ENCODE assay signal across 1 cellular context in the genomic region with DNA sequence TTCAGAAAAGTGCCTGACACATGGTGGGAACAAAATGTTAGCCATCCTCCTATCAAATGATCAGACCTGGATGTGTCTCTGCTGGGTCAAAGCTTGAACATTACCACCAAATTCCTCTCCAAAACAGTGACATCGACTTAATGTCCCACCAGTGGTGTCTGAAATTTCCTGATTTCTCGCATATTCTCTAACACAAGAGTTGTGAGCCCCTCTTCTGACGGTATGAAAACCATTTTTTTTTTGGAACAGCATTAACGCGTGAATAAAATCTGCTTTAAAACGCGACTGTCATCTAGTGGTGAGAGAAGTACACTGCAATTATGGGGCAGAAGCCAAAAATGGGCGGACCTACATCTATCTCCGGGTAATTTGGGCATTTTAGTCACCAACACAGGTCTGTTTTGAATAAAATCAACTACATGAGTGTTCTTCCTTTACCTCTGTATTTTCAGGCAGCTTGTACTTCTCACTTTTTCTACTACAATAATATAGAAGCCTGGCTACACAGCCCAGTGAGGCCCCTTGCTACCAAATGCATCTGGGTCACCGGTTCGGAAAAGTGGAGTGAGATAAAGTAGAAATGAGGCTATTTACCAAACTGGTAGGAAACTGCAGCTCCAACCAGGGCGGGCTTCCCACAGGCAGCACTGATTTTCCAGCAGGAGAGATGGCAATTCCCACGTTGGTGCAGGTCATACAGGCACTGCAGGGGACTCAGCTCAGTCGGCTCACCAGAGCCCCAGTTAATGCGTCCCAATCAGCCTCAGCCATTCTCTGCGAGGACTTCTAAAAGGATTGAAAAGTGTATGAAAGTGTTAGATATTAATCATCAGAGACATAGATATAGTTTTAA.
A peak's percentile ranks its signal among the peaks of the same experiment; 100 is the strongest.
TF ChIP-seq lines count a peak whose summit lies in the region.

No MANE protein-coding gene starts in this region.

TF ChIP-seq in HepG2, 621 proteins besides CTCF, POLR2A, EP300 and RAD21 (continued from another document and continues in another):
- TF ChIP-seq REPIN1 (CRISPR knock-in tag; IDR thresholded peaks at IDR 0.05; ENCODE audit: borderline replicate concordance, low read depth), result peak; percentile 54; the same call in 1 of the 2 replicates
- TF ChIP-seq, protein P1, sequence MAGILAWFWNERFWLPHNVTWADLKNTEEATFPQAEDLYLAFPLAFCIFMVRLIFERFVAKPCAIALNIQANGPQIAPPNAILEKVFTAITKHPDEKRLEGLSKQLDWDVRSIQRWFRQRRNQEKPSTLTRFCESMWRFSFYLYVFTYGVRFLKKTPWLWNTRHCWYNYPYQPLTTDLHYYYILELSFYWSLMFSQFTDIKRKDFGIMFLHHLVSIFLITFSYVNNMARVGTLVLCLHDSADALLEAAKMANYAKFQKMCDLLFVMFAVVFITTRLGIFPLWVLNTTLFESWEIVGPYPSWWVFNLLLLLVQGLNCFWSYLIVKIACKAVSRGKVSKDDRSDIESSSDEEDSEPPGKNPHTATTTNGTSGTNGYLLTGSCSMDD (CRISPR knock-in tag; IDR thresholded peaks at IDR 0.05), result no peak
- TF ChIP-seq, protein P2, sequence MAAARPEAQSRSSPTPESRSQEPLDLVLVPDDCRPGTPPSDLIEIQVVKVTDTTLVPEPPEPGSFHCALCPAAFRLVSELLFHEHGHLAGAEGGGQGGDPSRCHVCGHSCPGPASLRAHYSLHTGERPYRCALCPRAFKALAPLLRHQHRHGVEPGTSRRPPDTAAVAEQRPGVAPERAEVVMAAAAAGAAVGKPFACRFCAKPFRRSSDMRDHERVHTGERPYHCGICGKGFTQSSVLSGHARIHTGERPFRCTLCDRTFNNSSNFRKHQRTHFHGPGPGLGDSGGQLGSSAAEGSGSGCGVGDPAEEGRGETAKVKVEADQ (CRISPR knock-in tag; IDR thresholded peaks at IDR 0.05; ENCODE audit: borderline replicate concordance), result 0 out of 2 replicates have a peak, but pooled peaks have one; percentile 33
- TF ChIP-seq TGIF2 (CRISPR knock-in tag; IDR thresholded peaks at IDR 0.05), result 0 out of 2 replicates have a peak, but pooled peaks have one; percentile 25
- TF ChIP-seq, protein P3, sequence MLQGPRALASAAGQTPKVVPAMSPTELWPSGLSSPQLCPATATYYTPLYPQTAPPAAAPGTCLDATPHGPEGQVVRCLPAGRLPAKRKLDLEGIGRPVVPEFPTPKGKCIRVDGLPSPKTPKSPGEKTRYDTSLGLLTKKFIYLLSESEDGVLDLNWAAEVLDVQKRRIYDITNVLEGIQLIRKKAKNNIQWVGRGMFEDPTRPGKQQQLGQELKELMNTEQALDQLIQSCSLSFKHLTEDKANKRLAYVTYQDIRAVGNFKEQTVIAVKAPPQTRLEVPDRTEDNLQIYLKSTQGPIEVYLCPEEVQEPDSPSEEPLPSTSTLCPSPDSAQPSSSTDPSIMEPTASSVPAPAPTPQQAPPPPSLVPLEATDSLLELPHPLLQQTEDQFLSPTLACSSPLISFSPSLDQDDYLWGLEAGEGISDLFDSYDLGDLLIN (CRISPR knock-in tag; IDR thresholded peaks at IDR 0.05; ENCODE audit: borderline replicate concordance), result no peak
- peak; percentile 48; the same call in 1 of the 2 replicates for TF ChIP-seq ZNF331 (CRISPR knock-in tag; IDR thresholded peaks at IDR 0.05)
- TF ChIP-seq NFATC3 (CRISPR knock-in tag; IDR thresholded peaks at IDR 0.05), result 0 out of 2 replicates have a peak, but pooled peaks have one; percentile 12
- TF ChIP-seq, protein P4, sequence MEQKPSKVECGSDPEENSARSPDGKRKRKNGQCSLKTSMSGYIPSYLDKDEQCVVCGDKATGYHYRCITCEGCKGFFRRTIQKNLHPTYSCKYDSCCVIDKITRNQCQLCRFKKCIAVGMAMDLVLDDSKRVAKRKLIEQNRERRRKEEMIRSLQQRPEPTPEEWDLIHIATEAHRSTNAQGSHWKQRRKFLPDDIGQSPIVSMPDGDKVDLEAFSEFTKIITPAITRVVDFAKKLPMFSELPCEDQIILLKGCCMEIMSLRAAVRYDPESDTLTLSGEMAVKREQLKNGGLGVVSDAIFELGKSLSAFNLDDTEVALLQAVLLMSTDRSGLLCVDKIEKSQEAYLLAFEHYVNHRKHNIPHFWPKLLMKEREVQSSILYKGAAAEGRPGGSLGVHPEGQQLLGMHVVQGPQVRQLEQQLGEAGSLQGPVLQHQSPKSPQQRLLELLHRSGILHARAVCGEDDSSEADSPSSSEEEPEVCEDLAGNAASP (CRISPR knock-in tag; IDR thresholded peaks at IDR 0.05; ENCODE audit: borderline replicate concordance), result peak; percentile 36; the same call in 1 of the 2 replicates
- TF ChIP-seq, protein P5, sequence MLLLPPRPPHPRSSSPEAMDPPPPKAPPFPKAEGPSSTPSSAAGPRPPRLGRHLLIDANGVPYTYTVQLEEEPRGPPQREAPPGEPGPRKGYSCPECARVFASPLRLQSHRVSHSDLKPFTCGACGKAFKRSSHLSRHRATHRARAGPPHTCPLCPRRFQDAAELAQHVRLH (CRISPR knock-in tag; IDR thresholded peaks at IDR 0.05; ENCODE audit: borderline replicate concordance, low read depth), result peak; percentile 61; the same call in 1 of the 2 replicates
- TF ChIP-seq, protein P6, sequence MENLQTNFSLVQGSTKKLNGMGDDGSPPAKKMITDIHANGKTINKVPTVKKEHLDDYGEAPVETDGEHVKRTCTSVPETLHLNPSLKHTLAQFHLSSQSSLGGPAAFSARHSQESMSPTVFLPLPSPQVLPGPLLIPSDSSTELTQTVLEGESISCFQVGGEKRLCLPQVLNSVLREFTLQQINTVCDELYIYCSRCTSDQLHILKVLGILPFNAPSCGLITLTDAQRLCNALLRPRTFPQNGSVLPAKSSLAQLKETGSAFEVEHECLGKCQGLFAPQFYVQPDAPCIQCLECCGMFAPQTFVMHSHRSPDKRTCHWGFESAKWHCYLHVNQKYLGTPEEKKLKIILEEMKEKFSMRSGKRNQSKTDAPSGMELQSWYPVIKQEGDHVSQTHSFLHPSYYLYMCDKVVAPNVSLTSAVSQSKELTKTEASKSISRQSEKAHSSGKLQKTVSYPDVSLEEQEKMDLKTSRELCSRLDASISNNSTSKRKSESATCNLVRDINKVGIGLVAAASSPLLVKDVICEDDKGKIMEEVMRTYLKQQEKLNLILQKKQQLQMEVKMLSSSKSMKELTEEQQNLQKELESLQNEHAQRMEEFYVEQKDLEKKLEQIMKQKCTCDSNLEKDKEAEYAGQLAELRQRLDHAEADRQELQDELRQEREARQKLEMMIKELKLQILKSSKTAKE (CRISPR knock-in tag; IDR thresholded peaks at IDR 0.05; ENCODE audit: borderline replicate concordance), result no peak
- peak; percentile 70; the same call in 1 of the 2 replicates for TF ChIP-seq ZNF24 (IDR thresholded peaks at IDR 0.05)
- TF ChIP-seq ZNF136 (CRISPR knock-in tag; IDR thresholded peaks at IDR 0.05; ENCODE audit: low read depth), result 0 out of 2 replicates have a peak, but pooled peaks have one; percentile 55
- 0 out of 2 replicates have a peak, but pooled peaks have one; percentile 27 for TF ChIP-seq ZNF652 (CRISPR knock-in tag; IDR thresholded peaks at IDR 0.05; ENCODE audit: borderline replicate concordance, low read depth)
- peak; percentile 58 for TF ChIP-seq SAP130 (CRISPR knock-in tag; IDR thresholded peaks at IDR 0.05; ENCODE audit: low read depth)
- peak; percentile 63; the same call in 1 of the 2 replicates for TF ChIP-seq MXD4 (CRISPR knock-in tag; IDR thresholded peaks at IDR 0.05)
- no peak for TF ChIP-seq RFX5 (IDR thresholded peaks at IDR 0.05; ENCODE audit: low read depth, low read length)
- TF ChIP-seq TEAD3 (CRISPR knock-in tag; optimal IDR thresholded peaks at IDR 0.05; ENCODE audit: borderline replicate concordance), result peak; percentile 53
- TF ChIP-seq, protein P7, sequence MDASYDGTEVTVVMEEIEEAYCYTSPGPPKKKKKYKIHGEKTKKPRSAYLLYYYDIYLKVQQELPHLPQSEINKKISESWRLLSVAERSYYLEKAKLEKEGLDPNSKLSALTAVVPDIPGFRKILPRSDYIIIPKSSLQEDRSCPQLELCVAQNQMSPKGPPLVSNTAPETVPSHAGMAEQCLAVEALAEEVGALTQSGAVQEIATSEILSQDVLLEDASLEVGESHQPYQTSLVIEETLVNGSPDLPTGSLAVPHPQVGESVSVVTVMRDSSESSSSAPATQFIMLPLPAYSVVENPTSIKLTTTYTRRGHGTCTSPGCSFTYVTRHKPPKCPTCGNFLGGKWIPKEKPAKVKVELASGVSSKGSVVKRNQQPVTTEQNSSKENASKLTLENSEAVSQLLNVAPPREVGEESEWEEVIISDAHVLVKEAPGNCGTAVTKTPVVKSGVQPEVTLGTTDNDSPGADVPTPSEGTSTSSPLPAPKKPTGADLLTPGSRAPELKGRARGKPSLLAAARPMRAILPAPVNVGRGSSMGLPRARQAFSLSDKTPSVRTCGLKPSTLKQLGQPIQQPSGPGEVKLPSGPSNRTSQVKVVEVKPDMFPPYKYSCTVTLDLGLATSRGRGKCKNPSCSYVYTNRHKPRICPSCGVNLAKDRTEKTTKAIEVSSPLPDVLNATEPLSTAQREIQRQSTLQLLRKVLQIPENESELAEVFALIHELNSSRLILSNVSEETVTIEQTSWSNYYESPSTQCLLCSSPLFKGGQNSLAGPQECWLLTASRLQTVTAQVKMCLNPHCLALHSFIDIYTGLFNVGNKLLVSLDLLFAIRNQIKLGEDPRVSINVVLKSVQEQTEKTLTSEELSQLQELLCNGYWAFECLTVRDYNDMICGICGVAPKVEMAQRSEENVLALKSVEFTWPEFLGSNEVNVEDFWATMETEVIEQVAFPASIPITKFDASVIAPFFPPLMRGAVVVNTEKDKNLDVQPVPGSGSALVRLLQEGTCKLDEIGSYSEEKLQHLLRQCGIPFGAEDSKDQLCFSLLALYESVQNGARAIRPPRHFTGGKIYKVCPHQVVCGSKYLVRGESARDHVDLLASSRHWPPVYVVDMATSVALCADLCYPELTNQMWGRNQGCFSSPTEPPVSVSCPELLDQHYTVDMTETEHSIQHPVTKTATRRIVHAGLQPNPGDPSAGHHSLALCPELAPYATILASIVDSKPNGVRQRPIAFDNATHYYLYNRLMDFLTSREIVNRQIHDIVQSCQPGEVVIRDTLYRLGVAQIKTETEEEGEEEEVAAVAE (CRISPR knock-in tag; IDR thresholded peaks at IDR 0.05; ENCODE audit: borderline replicate concordance), result peak; percentile 63; the same call in 1 of the 2 replicates
- peak; percentile 54; the same call in 1 of the 2 replicates for TF ChIP-seq FOXJ3 (CRISPR knock-in tag; IDR thresholded peaks at IDR 0.05; ENCODE audit: borderline replicate concordance)
- peak; percentile 31; the same call in 1 of the 2 replicates for TF ChIP-seq ZBTB7B (CRISPR knock-in tag; IDR thresholded peaks at IDR 0.05)
- 0 out of 2 replicates have a peak, but pooled peaks have one; percentile 19 for TF ChIP-seq MIER2 (CRISPR knock-in tag; IDR thresholded peaks at IDR 0.05)
- TF ChIP-seq NONO (IDR thresholded peaks at IDR 0.05), result no peak
- TF ChIP-seq NONO (CRISPR knock-in tag; conservative IDR thresholded peaks at IDR 0.05), result no peak
- TF ChIP-seq, protein P8, sequence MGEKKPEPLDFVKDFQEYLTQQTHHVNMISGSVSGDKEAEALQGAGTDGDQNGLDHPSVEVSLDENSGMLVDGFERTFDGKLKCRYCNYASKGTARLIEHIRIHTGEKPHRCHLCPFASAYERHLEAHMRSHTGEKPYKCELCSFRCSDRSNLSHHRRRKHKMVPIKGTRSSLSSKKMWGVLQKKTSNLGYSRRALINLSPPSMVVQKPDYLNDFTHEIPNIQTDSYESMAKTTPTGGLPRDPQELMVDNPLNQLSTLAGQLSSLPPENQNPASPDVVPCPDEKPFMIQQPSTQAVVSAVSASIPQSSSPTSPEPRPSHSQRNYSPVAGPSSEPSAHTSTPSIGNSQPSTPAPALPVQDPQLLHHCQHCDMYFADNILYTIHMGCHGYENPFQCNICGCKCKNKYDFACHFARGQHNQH (CRISPR knock-in tag; IDR thresholded peaks at IDR 0.05), result peak; percentile 72; the same call in 1 of the 2 replicates
- no peak for TF ChIP-seq NR2F6 (IDR thresholded peaks at IDR 0.05)
- 0 out of 2 replicates have a peak, but pooled peaks have one; percentile 37 for TF ChIP-seq NR2F6 (CRISPR knock-in tag; IDR thresholded peaks at IDR 0.05)
- no peak for TF ChIP-seq RAD51 (IDR thresholded peaks at IDR 0.05; ENCODE audit: borderline replicate concordance)
- TF ChIP-seq, protein P9, sequence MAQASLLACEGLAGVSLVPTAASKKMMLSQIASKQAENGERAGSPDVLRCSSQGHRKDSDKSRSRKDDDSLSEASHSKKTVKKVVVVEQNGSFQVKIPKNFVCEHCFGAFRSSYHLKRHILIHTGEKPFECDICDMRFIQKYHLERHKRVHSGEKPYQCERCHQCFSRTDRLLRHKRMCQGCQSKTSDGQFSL (CRISPR knock-in tag; IDR thresholded peaks at IDR 0.05), result no peak
- TF ChIP-seq ZNF260 (CRISPR knock-in tag; IDR thresholded peaks at IDR 0.05; ENCODE audit: borderline replicate concordance, low read depth), result no peak
- TF ChIP-seq, protein P10, sequence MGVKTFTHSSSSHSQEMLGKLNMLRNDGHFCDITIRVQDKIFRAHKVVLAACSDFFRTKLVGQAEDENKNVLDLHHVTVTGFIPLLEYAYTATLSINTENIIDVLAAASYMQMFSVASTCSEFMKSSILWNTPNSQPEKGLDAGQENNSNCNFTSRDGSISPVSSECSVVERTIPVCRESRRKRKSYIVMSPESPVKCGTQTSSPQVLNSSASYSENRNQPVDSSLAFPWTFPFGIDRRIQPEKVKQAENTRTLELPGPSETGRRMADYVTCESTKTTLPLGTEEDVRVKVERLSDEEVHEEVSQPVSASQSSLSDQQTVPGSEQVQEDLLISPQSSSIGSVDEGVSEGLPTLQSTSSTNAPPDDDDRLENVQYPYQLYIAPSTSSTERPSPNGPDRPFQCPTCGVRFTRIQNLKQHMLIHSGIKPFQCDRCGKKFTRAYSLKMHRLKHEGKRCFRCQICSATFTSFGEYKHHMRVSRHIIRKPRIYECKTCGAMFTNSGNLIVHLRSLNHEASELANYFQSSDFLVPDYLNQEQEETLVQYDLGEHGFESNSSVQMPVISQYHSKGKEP (CRISPR knock-in tag; IDR thresholded peaks at IDR 0.05), result peak; percentile 47; the same call in 1 of the 2 replicates
- no peak for TF ChIP-seq ZSCAN9 (CRISPR knock-in tag; IDR thresholded peaks at IDR 0.05; ENCODE audit: borderline replicate concordance)
- TF ChIP-seq, protein P11, sequence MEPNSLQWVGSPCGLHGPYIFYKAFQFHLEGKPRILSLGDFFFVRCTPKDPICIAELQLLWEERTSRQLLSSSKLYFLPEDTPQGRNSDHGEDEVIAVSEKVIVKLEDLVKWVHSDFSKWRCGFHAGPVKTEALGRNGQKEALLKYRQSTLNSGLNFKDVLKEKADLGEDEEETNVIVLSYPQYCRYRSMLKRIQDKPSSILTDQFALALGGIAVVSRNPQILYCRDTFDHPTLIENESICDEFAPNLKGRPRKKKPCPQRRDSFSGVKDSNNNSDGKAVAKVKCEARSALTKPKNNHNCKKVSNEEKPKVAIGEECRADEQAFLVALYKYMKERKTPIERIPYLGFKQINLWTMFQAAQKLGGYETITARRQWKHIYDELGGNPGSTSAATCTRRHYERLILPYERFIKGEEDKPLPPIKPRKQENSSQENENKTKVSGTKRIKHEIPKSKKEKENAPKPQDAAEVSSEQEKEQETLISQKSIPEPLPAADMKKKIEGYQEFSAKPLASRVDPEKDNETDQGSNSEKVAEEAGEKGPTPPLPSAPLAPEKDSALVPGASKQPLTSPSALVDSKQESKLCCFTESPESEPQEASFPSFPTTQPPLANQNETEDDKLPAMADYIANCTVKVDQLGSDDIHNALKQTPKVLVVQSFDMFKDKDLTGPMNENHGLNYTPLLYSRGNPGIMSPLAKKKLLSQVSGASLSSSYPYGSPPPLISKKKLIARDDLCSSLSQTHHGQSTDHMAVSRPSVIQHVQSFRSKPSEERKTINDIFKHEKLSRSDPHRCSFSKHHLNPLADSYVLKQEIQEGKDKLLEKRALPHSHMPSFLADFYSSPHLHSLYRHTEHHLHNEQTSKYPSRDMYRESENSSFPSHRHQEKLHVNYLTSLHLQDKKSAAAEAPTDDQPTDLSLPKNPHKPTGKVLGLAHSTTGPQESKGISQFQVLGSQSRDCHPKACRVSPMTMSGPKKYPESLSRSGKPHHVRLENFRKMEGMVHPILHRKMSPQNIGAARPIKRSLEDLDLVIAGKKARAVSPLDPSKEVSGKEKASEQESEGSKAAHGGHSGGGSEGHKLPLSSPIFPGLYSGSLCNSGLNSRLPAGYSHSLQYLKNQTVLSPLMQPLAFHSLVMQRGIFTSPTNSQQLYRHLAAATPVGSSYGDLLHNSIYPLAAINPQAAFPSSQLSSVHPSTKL (CRISPR knock-in tag; IDR thresholded peaks at IDR 0.05), result peak; percentile 32
- TF ChIP-seq MIXL1 (CRISPR knock-in tag; IDR thresholded peaks at IDR 0.05), result peak; percentile 97
